ENCODE assay signal across 8 cellular contexts in the genomic region with DNA sequence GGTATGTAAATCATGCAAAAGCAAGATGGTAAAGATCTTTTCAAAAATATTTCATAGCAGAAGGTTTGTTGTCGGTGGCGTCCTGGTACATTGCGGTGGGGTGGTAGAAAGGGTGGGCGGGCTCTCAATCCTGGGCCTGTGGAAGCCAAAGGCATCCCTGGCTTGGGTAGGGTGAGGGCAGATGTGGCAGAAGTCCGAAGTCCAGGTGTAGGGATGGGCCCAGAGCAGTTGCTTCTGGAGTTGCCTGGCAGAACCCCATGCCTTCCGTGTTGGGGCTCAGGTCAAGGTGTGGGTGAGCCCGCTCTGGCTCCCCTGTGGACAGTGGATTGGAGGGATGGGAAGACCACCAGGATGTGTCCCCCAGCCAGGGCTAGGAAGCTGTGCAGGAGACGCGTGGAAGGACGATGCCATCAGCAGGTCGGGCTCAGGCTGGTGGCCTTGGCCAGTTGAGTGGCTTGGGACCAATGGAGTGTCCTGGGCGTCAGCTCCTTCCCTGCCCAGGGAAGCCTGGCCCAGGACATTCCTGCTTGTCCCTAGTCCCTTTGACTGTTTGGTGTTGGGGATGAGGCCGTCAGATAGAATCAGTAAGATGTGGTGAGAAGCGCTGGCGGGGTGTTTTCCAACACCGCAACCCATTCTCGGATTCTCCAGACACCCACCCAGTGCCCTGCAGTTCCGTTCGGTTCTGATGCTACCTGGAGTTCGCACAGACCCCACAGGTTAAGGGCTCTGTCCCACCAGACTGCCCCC. TPM values are rescaled to one million over a fixed set of nuclear protein-coding genes. Genes with fewer than 3 reads are reported as not detected.
DNase-seq lines count a peak whose midpoint lies in the region; ATAC-seq, FAIRE-seq and TF ChIP-seq lines count a peak whose summit lies in the region.
"Not testable (repeated sequence)": the region's sequence is repeated elsewhere in the genome, so short reads cannot be mapped to it uniquely, and the experiment has no call there.

No MANE protein-coding gene starts in this region.

- not testable (repeated sequence) for TF ChIP-seq EP300 in HepG2 (IDR thresholded peaks at IDR 0.05; ENCODE audit: low read depth in 2 of 2, low read length in 2 of 2); HepG2 (CRISPR knock-in tag; IDR thresholded peaks at IDR 0.05; ENCODE audit: borderline replicate concordance); ovary (IDR thresholded peaks at IDR 0.05)

- CTCF ChIA-PET in HCT116 (lab: Charles Lee); HepG2 (lab: Yijun Ruan, JAX; ENCODE audit: low intra/inter-chr PET ratio, low total read pairs): not testable (repeated sequence)

- intact Hi-C loops in HCT116 (cut with micrococcal nuclease); cardiac septum (cut with DNase I); HepG2 (cut with micrococcal nuclease; ENCODE audit: unreplicated experiment); uterus (cut with DNase I; ENCODE audit: low total_unique reads): not testable (repeated sequence)
- intact Hi-C loops in ovary (cut with DNase I) = loop anchor here in 1 of 4 donors (1.0 kb wide), 1 partner anchor 11 kb away; no protein-coding TSS in a partner anchor

- not testable (repeated sequence) for DNase-seq in HCT116 (ENCODE audit: low read depth, low spot score); HepG2 (ENCODE audit: low spot score)
- DNase-seq in activated CD4-positive, alpha-beta T cell treated with anti-CD3 and anti-CD28 coated beads for 4 hours = peak; percentile 0 to 1
- DNase-seq in activated naive CD8-positive, alpha-beta T cell treated with anti-CD3 and anti-CD28 coated beads, Interleukin-2, amount 10 ng/mL, durations not matched to agents 7 days and 5 days = peak; percentile 7
- DNase-seq in cardiac septum (ENCODE audit: low spot score) (peak; percentile 67), ovary (peak; percentile 5 to 20 (median 8)), uterus (peak; percentile 5 to 10)
- peak; percentile 0 for DNase-seq in stimulated activated CD4-positive, alpha-beta T cell treated with anti-CD3 and anti-CD28 coated beads, Interleukin-1b, Interleukin-23, amount 100 ng/mL, for 48 hours

- not testable (repeated sequence) for H3K9me2 ChIP-seq in HCT116 (ENCODE audit: insufficient read depth)

- H3K4me1 Mint-ChIP-seq in activated naive CD8-positive, alpha-beta T cell treated with anti-CD3 and anti-CD28 coated beads, Interleukin-2, amount 10 ng/mL, durations not matched to agents 7 days and 5 days = not testable (repeated sequence)

- H3K79me2 ChIP-seq in HCT116 (ENCODE audit: insufficient read depth, low read length); HepG2 (ENCODE audit: insufficient read depth, low read length): not testable (repeated sequence)

- WGBS in HepG2 (ENCODE audit: low lambda C conversion rate) = 80% methylated on average over 17 of the region's 20 CpGs
- 86 to 91% (median 88%) methylated on average over 17 to 20 of the region's 20 CpGs for WGBS in ovary, 3 donors

- not testable (repeated sequence) for H3K4me3 ChIP-seq in HCT116 (replicated peaks in 1 of 2; ENCODE audit: low read depth in 1 of 2, low read length in 2 of 2); HepG2 (replicated peaks in 1 of 3; ENCODE audit: insufficient read depth in 1 of 3, low read depth in 2 of 3, low read length in 3 of 3); ovary; uterus

- not testable (repeated sequence) for H3K27ac ChIP-seq in HCT116 (ENCODE audit: low read depth, low read length); HepG2 (ENCODE audit: extremely low read length, insufficient read depth, low read length); ovary; uterus

- not testable (repeated sequence) for H3K27ac Mint-ChIP-seq in activated naive CD8-positive, alpha-beta T cell treated with anti-CD3 and anti-CD28 coated beads, Interleukin-2, amount 10 ng/mL, durations not matched to agents 7 days and 5 days

- H3K36me3 Mint-ChIP-seq in activated naive CD8-positive, alpha-beta T cell treated with anti-CD3 and anti-CD28 coated beads, Interleukin-2, amount 10 ng/mL, durations not matched to agents 7 days and 5 days = peaks cover 47% of the 10 kb centered on the region

- not testable (repeated sequence) for H3K27me3 ChIP-seq in HCT116 (ENCODE audit: insufficient read depth, low read length); HepG2 (ENCODE audit: control insufficient read depth in 1 of 2, insufficient read depth in 2 of 2, low read length in 2 of 2); ovary; uterus

- not testable (repeated sequence) for H3K27me3 Mint-ChIP-seq in activated naive CD8-positive, alpha-beta T cell treated with anti-CD3 and anti-CD28 coated beads, Interleukin-2, amount 10 ng/mL, durations not matched to agents 7 days and 5 days

- H3K36me3 ChIP-seq in HCT116 (ENCODE audit: control insufficient read depth in 1 of 2, insufficient read depth in 2 of 2, low read length in 2 of 2) = peaks cover 7 to 29% of the 10 kb centered on the region in 2 experiments; a peak in 3 of 4 replicates
- peaks cover 20 to 48% of the 10 kb centered on the region in 2 experiments for H3K36me3 ChIP-seq in HepG2 (replicated peaks in 1 of 2; ENCODE audit: control insufficient read depth in 1 of 2, insufficient read depth in 2 of 2, low read length in 2 of 2)
- not testable (repeated sequence) for H3K36me3 ChIP-seq in ovary, uterus

- not testable (repeated sequence) for ATAC-seq in HCT116; activated naive CD8-positive, alpha-beta T cell treated with anti-CD3 and anti-CD28 coated beads, Interleukin-2, amount 10 ng/mL, durations not matched to agents 7 days and 5 days (ENCODE audit: low read depth); HepG2

- H3K9me3 Mint-ChIP-seq in activated naive CD8-positive, alpha-beta T cell treated with anti-CD3 and anti-CD28 coated beads, Interleukin-2, amount 10 ng/mL, durations not matched to agents 7 days and 5 days = not testable (repeated sequence)

- not testable (repeated sequence) for H3K9me3 ChIP-seq in HCT116 (ENCODE audit: control insufficient read depth in 1 of 2, insufficient read depth in 1 of 2, low read depth in 1 of 2, low read length in 2 of 2); HepG2 (ENCODE audit: low read length); ovary; uterus

- not testable (repeated sequence) for TF ChIP-seq RAD21 in HCT116 (IDR thresholded peaks at IDR 0.05; ENCODE audit: low read depth); HepG2 (CRISPR knock-in tag; IDR thresholded peaks at IDR 0.05)

- RAD21 ChIA-PET in HCT116 (lab: Charles Lee; ENCODE audit: low non-redundant PET in 1 of 2, low total read pairs in 2 of 2, uncharacterized antibody in 2 of 2, unreplicated experiment in 2 of 2) = not testable (repeated sequence)

- H4K20me1 ChIP-seq in HCT116 (ENCODE audit: insufficient read depth); HepG2 (ENCODE audit: insufficient read depth, low read length): not testable (repeated sequence)

- H3K4me2 ChIP-seq in HCT116 (ENCODE audit: low read length); HepG2 (ENCODE audit: low read depth, low read length): not testable (repeated sequence)

- TF ChIP-seq CTCF in HCT116 (IDR thresholded peaks at IDR 0.05 in 2 of 3, conservative IDR thresholded peaks at IDR 0.05 in 1 of 3; ENCODE audit: borderline replicate concordance in 1 of 3, insufficient read depth in 1 of 3, low read depth in 2 of 3, low read length in 2 of 3); HepG2 (CRISPR knock-in tag; IDR thresholded peaks at IDR 0.05); ovary (IDR thresholded peaks at IDR 0.05); uterus (IDR thresholded peaks at IDR 0.05): not testable (repeated sequence)

- not testable (repeated sequence) for H3K9ac ChIP-seq in HCT116 (ENCODE audit: low read length); HepG2 (ENCODE audit: insufficient read depth, low read depth, low read length)

- BruUV-seq in HCT116 (replicated peaks; lab: Mats Ljungman, UMichigan) (TSS peak; percentile 1), HepG2 (replicated peaks; lab: Mats Ljungman, UMichigan) (TSS peak; percentile 14)

- not testable (repeated sequence) for H3K4me1 ChIP-seq in HCT116 (ENCODE audit: control insufficient read depth in 1 of 2, insufficient read depth in 2 of 2, low read length in 2 of 2); HepG2 (ENCODE audit: insufficient read depth, low read length); ovary (ENCODE audit: insufficient read depth); uterus

- H2AFZ ChIP-seq in HCT116 (ENCODE audit: low read depth, low read length, poor library complexity, severe bottlenecking); HepG2 (ENCODE audit: low read length): not testable (repeated sequence)

- not testable (repeated sequence) for TF ChIP-seq POLR2A in HCT116 (IDR thresholded peaks at IDR 0.05; ENCODE audit: borderline replicate concordance, extremely low read depth, insufficient read depth, insufficient read length); HepG2 (IDR thresholded peaks at IDR 0.05; ENCODE audit: insufficient read depth in 1 of 2, low read depth in 2 of 2, low read length in 2 of 2); ovary (IDR thresholded peaks at IDR 0.05); uterus (IDR thresholded peaks at IDR 0.05)

- not testable (repeated sequence) for H3K4me3 Mint-ChIP-seq in activated naive CD8-positive, alpha-beta T cell treated with anti-CD3 and anti-CD28 coated beads, Interleukin-2, amount 10 ng/mL, durations not matched to agents 7 days and 5 days

- in situ Hi-C loops in HepG2 (cut with HindIII; ENCODE audit: extremely low pct_ligation_motif_present, low pct_unique_long_range_greater_than_20kb) = loop anchor here (25.0 kb wide), 1 partner anchor 457 kb away; no protein-coding TSS in a partner anchor

- FAIRE-seq in HepG2 (lab: Jason Lieb, UNC) = not testable (repeated sequence)

- POLR2A ChIA-PET in HCT116 (lab: Charles Lee); activated naive CD8-positive, alpha-beta T cell treated with anti-CD3 and anti-CD28 coated beads, Interleukin-2, amount 10 ng/mL, durations not matched to agents 7 days and 5 days (lab: Charles Lee); HepG2 (lab: Yijun Ruan, JAX): not testable (repeated sequence)

RNA-seq across cellular contexts. Expression of gene MAP2K3, which starts 21.1 kb away (rescaled TPM):
- 96.7 TPM for total RNA-seq in HCT116 (2021; ENCODE audit: unreplicated experiment)
- 74.4 and 85.1 TPM in 2 replicates for polyA plus RNA-seq in HCT116 (2012)
- 10 to 100 TPM; 53.6 to 56.8 TPM for total RNA-seq in activated naive CD8-positive, alpha-beta T cell treated with anti-CD3 and anti-CD28 coated beads, Interleukin-2, amount 10 ng/mL, durations not matched to agents 7 days and 5 days
- 70.5 TPM for total RNA-seq in cardiac septum
- 20.5 and 39.8 TPM in 2 replicates for total RNA-seq in HepG2 (2016; rRNA removed; fragmentation: Illumina TruSeq; extraction: Trizol)
- 7.7 and 8.7 TPM in 2 replicates for total RNA-seq in HepG2 (2016; cell fraction: cytosol; rRNA removed; fragmentation: Illumina TruSeq; extraction: Trizol; ENCODE audit: low read depth)
- total RNA-seq in HepG2 (2016; cell fraction: insoluble cytoplasmic fraction; rRNA removed; fragmentation: Illumina TruSeq; extraction: Trizol) = 18.3 and 35.2 TPM in 2 replicates
- 33.7 and 35.8 TPM in 2 replicates for total RNA-seq in HepG2 (2016; cell fraction: membrane; rRNA removed; fragmentation: Illumina TruSeq; extraction: Trizol)
- 32.1 and 34.9 TPM in 2 replicates for total RNA-seq in HepG2 (2016; cell fraction: nucleus; rRNA removed; fragmentation: Illumina TruSeq; extraction: Trizol)
- 27.4 and 31.9 TPM in 2 replicates for polyA plus RNA-seq in HepG2 (2011; rRNA removed)
- 31.3 and 32.8 TPM in 2 replicates for polyA plus RNA-seq in HepG2 (2011; cell fraction: cytosol; rRNA removed)
- polyA plus RNA-seq in HepG2 (2011; cell fraction: nucleus; rRNA removed) = 53.3 and 53.4 TPM in 2 replicates
- 39.9 and 42.2 TPM in 2 replicates for polyA plus RNA-seq in HepG2 (2012)
- polyA plus RNA-seq in HepG2 (2016; cell fraction: cytosol; fragmentation: Illumina TruSeq; extraction: Trizol; ENCODE audit: low read depth) = 14.1 and 15.9 TPM in 2 replicates
- polyA plus RNA-seq in HepG2 (2016; cell fraction: insoluble cytoplasmic fraction; fragmentation: Illumina TruSeq; extraction: Trizol; ENCODE audit: low read depth) = 67.2 and 88.4 TPM in 2 replicates
- polyA plus RNA-seq in HepG2 (2016; cell fraction: membrane; fragmentation: Illumina TruSeq; extraction: Trizol; ENCODE audit: low read depth) = 51.1 and 52.5 TPM in 2 replicates
- 86.9 and 97.6 TPM in 2 replicates for polyA plus RNA-seq in HepG2 (2016; cell fraction: nucleus; fragmentation: Illumina TruSeq; extraction: Trizol; ENCODE audit: insufficient read depth, low read depth)
- 26.9 and 40.6 TPM in 2 replicates for polyA minus RNA-seq in HepG2 (2011; rRNA and poly(A)+ RNA removed; ENCODE audit: low replicate concordance)
- polyA minus RNA-seq in HepG2 (2011; cell fraction: cytosol; rRNA and poly(A)+ RNA removed) = 19.3 and 21.4 TPM in 2 replicates
- polyA minus RNA-seq in HepG2 (2011; cell fraction: nucleus; rRNA and poly(A)+ RNA removed) = 16.0 and 18.3 TPM in 2 replicates
- 10 to 100 TPM in 6 of 7 donors, 1 to 10 TPM in 1; 9.1 to 45.5 (median 18.9) TPM for total RNA-seq in ovary
- 10 to 100 TPM in 1 of 2 donors, 1 to 10 TPM in 1; 9.5 to 11.1 TPM for polyA plus RNA-seq in ovary
- 10 to 100 TPM in 3 of 4 donors, 1 to 10 TPM in 1; 3.3 to 37.0 (median 12.5) TPM for total RNA-seq in uterus

RNA-seq across cellular contexts. Expression of gene NATD1, which starts 52.4 kb away (rescaled TPM):
- total RNA-seq in HCT116 (2021; ENCODE audit: unreplicated experiment) (3.1 TPM), cardiac septum (14.4 TPM), HepG2 (2016; rRNA removed; fragmentation: Illumina TruSeq; extraction: Trizol) (0.31 and 0.45 TPM in 2 replicates), ovary (1 to 10 TPM; 2.8 to 9.0 (median 5.2) TPM), uterus (1 to 10 TPM; 2.1 to 4.9 (median 3.8) TPM)
- 2.2 and 2.7 TPM in 2 replicates for polyA plus RNA-seq in HCT116 (2012)
- total RNA-seq in activated naive CD8-positive, alpha-beta T cell treated with anti-CD3 and anti-CD28 coated beads, Interleukin-2, amount 10 ng/mL, durations not matched to agents 7 days and 5 days = 1 to 10 TPM; 5.4 to 5.7 TPM
- total RNA-seq in HepG2 (2016; cell fraction: cytosol; rRNA removed; fragmentation: Illumina TruSeq; extraction: Trizol; ENCODE audit: low read depth) = 0.18 and 0.30 TPM in 2 replicates
- total RNA-seq in HepG2 (2016; cell fraction: insoluble cytoplasmic fraction; rRNA removed; fragmentation: Illumina TruSeq; extraction: Trizol) = 0.28 and 0.43 TPM in 2 replicates
- total RNA-seq in HepG2 (2016; cell fraction: membrane; rRNA removed; fragmentation: Illumina TruSeq; extraction: Trizol) = 0.38 and 0.43 TPM in 2 replicates
- total RNA-seq in HepG2 (2016; cell fraction: nucleus; rRNA removed; fragmentation: Illumina TruSeq; extraction: Trizol) = 0.34 and 0.44 TPM in 2 replicates
- polyA plus RNA-seq in HepG2 (2011; rRNA removed) (2.3 and 2.9 TPM in 2 replicates), ovary (1 to 10 TPM; 6.2 to 6.7 TPM)
- polyA plus RNA-seq in HepG2 (2011; cell fraction: cytosol; rRNA removed) = 2.2 and 2.3 TPM in 2 replicates
- 2.5 and 3.4 TPM in 2 replicates for polyA plus RNA-seq in HepG2 (2011; cell fraction: nucleus; rRNA removed)
- polyA plus RNA-seq in HepG2 (2012) = 2.2 and 3.4 TPM in 2 replicates
- polyA plus RNA-seq in HepG2 (2016; cell fraction: cytosol; fragmentation: Illumina TruSeq; extraction: Trizol; ENCODE audit: low read depth) = 0.19 and 0.27 TPM in 2 replicates
- polyA plus RNA-seq in HepG2 (2016; cell fraction: insoluble cytoplasmic fraction; fragmentation: Illumina TruSeq; extraction: Trizol; ENCODE audit: low read depth) = 0.74 and 0.80 TPM in 2 replicates
- polyA plus RNA-seq in HepG2 (2016; cell fraction: membrane; fragmentation: Illumina TruSeq; extraction: Trizol; ENCODE audit: low read depth) = 0.39 and 0.44 TPM in 2 replicates
- 1.1 TPM in 2 replicates for polyA plus RNA-seq in HepG2 (2016; cell fraction: nucleus; fragmentation: Illumina TruSeq; extraction: Trizol; ENCODE audit: insufficient read depth, low read depth)
- polyA minus RNA-seq in HepG2 (2011; rRNA and poly(A)+ RNA removed; ENCODE audit: low replicate concordance) = 2.3 and 4.5 TPM in 2 replicates
- polyA minus RNA-seq in HepG2 (2011; cell fraction: cytosol; rRNA and poly(A)+ RNA removed) = 1.8 and 2.8 TPM in 2 replicates
- polyA minus RNA-seq in HepG2 (2011; cell fraction: nucleus; rRNA and poly(A)+ RNA removed) = 1.5 and 2.9 TPM in 2 replicates
